37 cellular contexts compared by ENCODE assay signal in the genomic region with DNA sequence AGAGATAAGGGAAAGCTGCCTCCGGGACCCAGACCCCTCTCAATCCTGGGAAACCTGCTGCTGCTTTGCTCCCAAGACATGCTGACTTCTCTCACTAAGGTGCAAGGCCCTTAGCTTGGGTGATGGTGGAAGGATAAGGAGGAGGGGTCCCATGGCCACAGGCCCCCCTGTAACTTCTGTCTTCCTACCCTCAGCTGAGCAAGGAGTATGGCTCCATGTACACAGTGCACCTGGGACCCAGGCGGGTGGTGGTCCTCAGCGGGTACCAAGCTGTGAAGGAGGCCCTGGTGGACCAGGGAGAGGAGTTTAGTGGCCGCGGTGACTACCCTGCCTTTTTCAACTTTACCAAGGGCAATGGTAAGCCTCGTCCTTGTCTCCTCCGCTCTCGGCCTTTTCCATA. TPM values are rescaled to one million over a fixed set of nuclear protein-coding genes. Genes with fewer than 3 reads are reported as not detected.
"Had no signal": no experiment of that assay in that cellular context is flagged by ENCODE, and none has a peak within 500 bp of the region (broad histone marks: within the 10 kb centered on the region; RNA-seq: fewer than 3 reads in every experiment).

No MANE protein-coding gene starts in this region.

- H3K36me3 ChIP-seq: adrenal gland, esophagus muscularis mucosa, gastroesophageal sphincter, heart right ventricle, WERI-Rb-1 had no signal

- H3K4me3 Mint-ChIP-seq: activated B cell treated with CpG ODN at 0.5 μM for 24 hours; activated CD8-positive, alpha-beta T cell treated with anti-CD3 and anti-CD28 coated beads for 36 hours; activated naive CD4-positive, alpha-beta T cell treated with anti-CD3 and anti-CD28 coated beads for 36 hours; activated naive CD4-positive, alpha-beta T cell treated with anti-CD3 and anti-CD28 coated beads, Interleukin-2, amount 50 U/mL, for 24 hours; activated naive CD8-positive, alpha-beta T cell treated with anti-CD3 and anti-CD28 coated beads for 36 hours; activated naive CD8-positive, alpha-beta T cell treated with anti-CD3 and anti-CD28 coated beads, Interleukin-2, amount 50 U/mL, for 24 hours; activated T-cell treated with anti-CD3 and anti-CD28 coated beads, Interleukin-2, amount 50 U/mL, for 24 hours; activated T-cell treated with anti-CD3 and anti-CD28 coated beads, Interleukin-2, amount 50 U/mL, for 72 hours; effector memory CD8-positive, alpha-beta T cell had no signal

- H3K9me3 Mint-ChIP-seq: activated B cell treated with CpG ODN at 0.5 μM for 24 hours; activated CD8-positive, alpha-beta T cell treated with anti-CD3 and anti-CD28 coated beads for 36 hours; activated naive CD4-positive, alpha-beta T cell treated with anti-CD3 and anti-CD28 coated beads for 36 hours; activated naive CD4-positive, alpha-beta T cell treated with anti-CD3 and anti-CD28 coated beads, Interleukin-2, amount 50 U/mL, for 24 hours; activated naive CD8-positive, alpha-beta T cell treated with anti-CD3 and anti-CD28 coated beads for 36 hours; activated naive CD8-positive, alpha-beta T cell treated with anti-CD3 and anti-CD28 coated beads, Interleukin-2, amount 50 U/mL, for 24 hours; activated T-cell treated with anti-CD3 and anti-CD28 coated beads, Interleukin-2, amount 50 U/mL, for 24 hours; activated T-cell treated with anti-CD3 and anti-CD28 coated beads, Interleukin-2, amount 50 U/mL, for 72 hours had no signal

- H3K4me1 ChIP-seq: adrenal gland, body of pancreas, esophagus muscularis mucosa, gastroesophageal sphincter, heart right ventricle had no signal

- H3K27me3 Mint-ChIP-seq: activated CD8-positive, alpha-beta T cell treated with anti-CD3 and anti-CD28 coated beads for 36 hours; activated naive CD4-positive, alpha-beta T cell treated with anti-CD3 and anti-CD28 coated beads, Interleukin-2, amount 50 U/mL, for 24 hours; activated naive CD8-positive, alpha-beta T cell treated with anti-CD3 and anti-CD28 coated beads for 36 hours; activated naive CD8-positive, alpha-beta T cell treated with anti-CD3 and anti-CD28 coated beads, Interleukin-2, amount 50 U/mL, for 24 hours; activated T-cell treated with anti-CD3 and anti-CD28 coated beads, Interleukin-2, amount 50 U/mL, for 24 hours; effector memory CD8-positive, alpha-beta T cell had no signal

- H3K9me3 ChIP-seq: adrenal gland, body of pancreas, esophagus muscularis mucosa, gastroesophageal sphincter, heart right ventricle had no signal

- H3K4me3 ChIP-seq: adrenal gland, body of pancreas, esophagus muscularis mucosa, gastroesophageal sphincter, heart right ventricle had no signal

- H3K36me3 Mint-ChIP-seq: activated naive CD8-positive, alpha-beta T cell treated with anti-CD3 and anti-CD28 coated beads for 36 hours had no signal

- H3K27ac ChIP-seq: adrenal gland, body of pancreas, esophagus muscularis mucosa, gastroesophageal sphincter, heart right ventricle, WERI-Rb-1 had no signal

- H3K27ac Mint-ChIP-seq: activated B cell treated with CpG ODN at 0.5 μM for 24 hours; activated CD8-positive, alpha-beta T cell treated with anti-CD3 and anti-CD28 coated beads for 36 hours; activated naive CD4-positive, alpha-beta T cell treated with anti-CD3 and anti-CD28 coated beads for 36 hours; activated naive CD4-positive, alpha-beta T cell treated with anti-CD3 and anti-CD28 coated beads, Interleukin-2, amount 50 U/mL, for 24 hours; activated naive CD8-positive, alpha-beta T cell treated with anti-CD3 and anti-CD28 coated beads for 36 hours; activated naive CD8-positive, alpha-beta T cell treated with anti-CD3 and anti-CD28 coated beads, Interleukin-2, amount 50 U/mL, for 24 hours; activated T-cell treated with anti-CD3 and anti-CD28 coated beads, Interleukin-2, amount 50 U/mL, for 24 hours; activated T-cell treated with anti-CD3 and anti-CD28 coated beads, Interleukin-2, amount 50 U/mL, for 72 hours had no signal

- DNase-seq: activated B cell treated with CpG ODN at 0.5 μM for 24 hours; activated CD4-positive, alpha-beta T cell treated with anti-CD3 and anti-CD28 coated beads for 48 hours; activated CD4-positive, alpha-beta T cell treated with anti-CD3 and anti-CD28 coated beads, Interleukin-2, amount 50 U/mL, for 1 hour; activated CD4-positive, alpha-beta T cell treated with anti-CD3 and anti-CD28 coated beads, Interleukin-2, amount 50 U/mL, for 48 hours; activated CD8-positive, alpha-beta memory T cell treated with anti-CD3 and anti-CD28 coated beads, Interleukin-2, amount 50 U/mL, for 48 hours; activated CD8-positive, alpha-beta T cell treated with anti-CD3 and anti-CD28 coated beads for 36 hours; activated naive CD4-positive, alpha-beta T cell treated with anti-CD3 and anti-CD28 coated beads for 36 hours; activated naive CD8-positive, alpha-beta T cell treated with anti-CD3 and anti-CD28 coated beads for 36 hours; activated naive CD8-positive, alpha-beta T cell treated with anti-CD3 and anti-CD28 coated beads, Interleukin-2, amount 50 U/mL, for 24 hours; activated T-cell treated with anti-CD3 and anti-CD28 coated beads for 4 hours; activated T-cell treated with anti-CD3 and anti-CD28 coated beads, Interleukin-2, amount 50 U/mL, for 24 hours; activated T-cell treated with anti-CD3 and anti-CD28 coated beads, Interleukin-2, amount 50 U/mL, for 72 hours; adrenal gland; amygdala; body of pancreas; central memory CD4-positive, alpha-beta T cell; cerebellar nuclear complex; cortex of kidney; dermis blood vessel endothelial cell; effector CD4-positive, alpha-beta T cell; effector memory CD8-positive, alpha-beta T cell; erythroblast; foreskin melanocyte; heart right ventricle; T1000; WERI-Rb-1 had no signal

- ATAC-seq: activated CD4-positive, CD25-positive, alpha-beta regulatory T cell treated with anti-CD3 and anti-CD28 coated beads, Interleukin-2, amount 50 U/mL, for 24 hours; activated CD8-positive, alpha-beta T cell treated with anti-CD3 and anti-CD28 coated beads for 36 hours; activated naive CD8-positive, alpha-beta T cell treated with anti-CD3 and anti-CD28 coated beads, Interleukin-2, amount 50 U/mL, for 24 hours; activated T-cell treated with anti-CD3 and anti-CD28 coated beads, Interleukin-2, amount 50 U/mL, for 72 hours; body of pancreas; effector memory CD8-positive, alpha-beta T cell; gastroesophageal sphincter; heart right ventricle had no signal

- H3K27me3 ChIP-seq: adrenal gland, body of pancreas had no signal

RNA-seq across cellular contexts. Expression of a gene that starts 2.0 kb away (rescaled TPM):
- total RNA-seq: activated B cell treated with CpG ODN at 0.5 μM for 24 hours; activated CD8-positive, alpha-beta memory T cell treated with anti-CD3 and anti-CD28 coated beads for 36 hours; activated CD8-positive, alpha-beta T cell treated with anti-CD3 and anti-CD28 coated beads for 36 hours; activated naive CD4-positive, alpha-beta T cell treated with anti-CD3 and anti-CD28 coated beads for 36 hours; activated naive CD8-positive, alpha-beta T cell treated with anti-CD3 and anti-CD28 coated beads for 36 hours; activated T-cell treated with anti-CD3 and anti-CD28 coated beads, Interleukin-2, amount 50 U/mL, for 72 hours; adrenal gland; aorta; body of pancreas; dermis blood vessel endothelial cell; esophagus muscularis mucosa; fibroblast of lung; fibroblast of villous mesenchyme; gastroesophageal sphincter; glomerular endothelial cell; heart right ventricle; T-helper 1 cell treated with Interleukin-12 subunit alpha and Interleukin-12 subunit beta and Interleukin-4 antibody, amounts not matched to agents 30 ng/mL and 1 ng/mL, for 36 hours; T-helper 2 cell treated with Interferon-gamma antibody and Interleukin-4, amounts not matched to agents 100 ng/mL and 5 ng/mL, for 36 hours had no signal
- polyA plus RNA-seq: adrenal gland, aorta, fibroblast of lung, heart right ventricle had no signal

RNA-seq across cellular contexts. Expression of a gene that starts 28.0 kb away (rescaled TPM):
- total RNA-seq: activated B cell treated with CpG ODN at 0.5 μM for 24 hours; activated CD8-positive, alpha-beta memory T cell treated with anti-CD3 and anti-CD28 coated beads for 36 hours; activated CD8-positive, alpha-beta T cell treated with anti-CD3 and anti-CD28 coated beads for 36 hours; activated naive CD4-positive, alpha-beta T cell treated with anti-CD3 and anti-CD28 coated beads for 36 hours; activated naive CD8-positive, alpha-beta T cell treated with anti-CD3 and anti-CD28 coated beads for 36 hours; activated T-cell treated with anti-CD3 and anti-CD28 coated beads, Interleukin-2, amount 50 U/mL, for 72 hours; adrenal gland; aorta; body of pancreas; dermis blood vessel endothelial cell; esophagus muscularis mucosa; fibroblast of lung; fibroblast of villous mesenchyme; gastroesophageal sphincter; glomerular endothelial cell; heart right ventricle; T-helper 1 cell treated with Interleukin-12 subunit alpha and Interleukin-12 subunit beta and Interleukin-4 antibody, amounts not matched to agents 30 ng/mL and 1 ng/mL, for 36 hours; T-helper 2 cell treated with Interferon-gamma antibody and Interleukin-4, amounts not matched to agents 100 ng/mL and 5 ng/mL, for 36 hours had no signal
- polyA plus RNA-seq: adrenal gland, aorta, fibroblast of lung, heart right ventricle had no signal
